ENCODE assay signal across 21 cellular contexts in the genomic region with DNA sequence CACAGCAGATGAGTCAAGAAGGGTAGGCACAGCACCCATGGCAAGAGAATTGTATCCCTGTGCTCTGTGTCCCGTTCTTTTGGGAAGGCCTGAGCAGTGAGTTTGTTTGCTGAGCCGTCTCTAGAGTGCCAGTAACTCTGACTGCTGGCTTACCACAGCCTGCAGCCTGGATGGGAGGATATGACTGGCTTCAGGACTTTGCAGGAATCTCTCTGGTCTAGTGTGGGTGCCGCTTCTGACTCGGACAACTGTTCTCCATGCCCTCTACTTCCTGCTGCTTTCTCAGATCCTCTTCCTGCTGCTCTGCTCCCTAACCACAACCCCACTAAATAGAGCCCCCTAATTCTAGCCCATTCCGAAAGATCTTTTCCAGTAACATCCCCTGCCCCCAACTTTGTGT.
"Had no signal": no experiment of that assay in that cellular context is flagged by ENCODE, and none has a peak within 500 bp of the region (broad histone marks: within the 10 kb centered on the region; RNA-seq: fewer than 3 reads in every experiment).

No MANE protein-coding gene starts in this region.

- DNase-seq: activated CD4-positive, alpha-beta T cell treated with anti-CD3 and anti-CD28 coated beads for 1 hour; activated CD4-positive, alpha-beta T cell treated with anti-CD3 and anti-CD28 coated beads, Interleukin-2, amount 50 U/mL, for 48 hours; activated effector memory CD4-positive, alpha-beta T cell treated with anti-CD3 and anti-CD28 coated beads, Interleukin-2, amount 50 U/mL, for 16 hours; activated T-cell treated with anti-CD3 and anti-CD28 coated beads, Interleukin-2, amount 50 U/mL, for 1 hour; amygdala; central memory CD4-positive, alpha-beta T cell; effector memory CD4-positive, alpha-beta T cell; hippocampal formation; left ventricle myocardium inferior; mesenchymal stem cell; nucleus accumbens; small intestine had no signal

- H3K27ac Mint-ChIP-seq: activated naive CD4-positive, alpha-beta T cell treated with anti-CD3 and anti-CD28 coated beads, Interleukin-2, amount 50 U/mL, for 24 hours; brain; stimulated activated naive CD8-positive, alpha-beta T cell treated with anti-CD3 and anti-CD28 coated beads, Interleukin-15, Interleukin-2, amounts not matched to agents 100 ng/mL and 50 ng/mL, for 24 hours; type B pancreatic cell had no signal

- H3K4me3 Mint-ChIP-seq: activated naive CD4-positive, alpha-beta T cell treated with anti-CD3 and anti-CD28 coated beads, Interleukin-2, amount 50 U/mL, for 24 hours; brain; natural killer cell treated with Interleukin-12 subunit alpha and Interleukin-12 subunit beta and Interleukin-15 and Interleukin-18, amount 100 ng/mL, for 72 hours; stimulated activated naive CD8-positive, alpha-beta T cell treated with anti-CD3 and anti-CD28 coated beads, Interleukin-15, Interleukin-2, amounts not matched to agents 100 ng/mL and 50 ng/mL, for 24 hours; type B pancreatic cell had no signal

- H3K4me3 ChIP-seq: left ventricle myocardium inferior, right atrium auricular region, suprapubic skin had no signal

- H3K27ac ChIP-seq: epithelial cell of prostate, left ventricle myocardium inferior, right atrium auricular region, suprapubic skin had no signal

- ATAC-seq: natural killer cell treated with Interleukin-12 subunit alpha and Interleukin-12 subunit beta and Interleukin-15 and Interleukin-18, amount 100 ng/mL, for 72 hours had no signal

- H3K27me3 Mint-ChIP-seq: activated naive CD4-positive, alpha-beta T cell treated with anti-CD3 and anti-CD28 coated beads, Interleukin-2, amount 50 U/mL, for 24 hours; brain; natural killer cell treated with Interleukin-12 subunit alpha and Interleukin-12 subunit beta and Interleukin-15 and Interleukin-18, amount 100 ng/mL, for 72 hours; stimulated activated naive CD8-positive, alpha-beta T cell treated with anti-CD3 and anti-CD28 coated beads, Interleukin-15, Interleukin-2, amounts not matched to agents 100 ng/mL and 50 ng/mL, for 24 hours had no signal

- H3K36me3 Mint-ChIP-seq: brain; natural killer cell treated with Interleukin-12 subunit alpha and Interleukin-12 subunit beta and Interleukin-15 and Interleukin-18, amount 100 ng/mL, for 72 hours had no signal

- H3K27me3 ChIP-seq: right atrium auricular region, suprapubic skin had no signal

- H3K9me3 Mint-ChIP-seq: activated naive CD4-positive, alpha-beta T cell treated with anti-CD3 and anti-CD28 coated beads, Interleukin-2, amount 50 U/mL, for 24 hours; brain; natural killer cell treated with Interleukin-12 subunit alpha and Interleukin-12 subunit beta and Interleukin-15 and Interleukin-18, amount 100 ng/mL, for 72 hours; stimulated activated naive CD8-positive, alpha-beta T cell treated with anti-CD3 and anti-CD28 coated beads, Interleukin-15, Interleukin-2, amounts not matched to agents 100 ng/mL and 50 ng/mL, for 24 hours; type B pancreatic cell had no signal

- FAIRE-seq: keratinocyte, small intestine had no signal

- H3K9me3 ChIP-seq: left ventricle myocardium inferior, right atrium auricular region, suprapubic skin had no signal
